24 cellular contexts compared by ENCODE assay signal in the genomic region with DNA sequence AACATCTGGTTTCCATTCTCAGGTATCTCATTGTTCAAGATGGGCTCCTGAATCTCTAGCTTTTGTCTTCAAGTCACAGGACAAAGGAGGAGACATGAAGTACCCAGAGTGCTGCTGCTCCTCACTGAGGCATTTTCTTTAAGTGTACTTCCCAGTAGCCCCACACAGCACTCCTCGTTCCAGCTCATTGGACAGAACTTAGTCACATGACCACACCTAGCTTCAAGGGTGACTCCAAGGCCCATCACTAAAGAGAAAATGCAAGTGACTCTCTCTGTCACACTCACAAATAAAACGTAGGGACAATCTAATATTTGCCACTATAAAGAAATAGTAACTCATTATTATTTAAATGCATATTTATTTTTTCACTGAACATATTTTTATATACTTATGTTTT. TPM values are rescaled to one million over a fixed set of nuclear protein-coding genes. Genes with fewer than 3 reads are reported as not detected.
"Had no signal": no experiment of that assay in that cellular context is flagged by ENCODE, and none has a peak within 500 bp of the region (broad histone marks: within the 10 kb centered on the region; RNA-seq: fewer than 3 reads in every experiment).

No MANE protein-coding gene starts in this region.

- H3K27me3 ChIP-seq: ovary, suprapubic skin, transverse colon had no signal

- ATAC-seq: activated CD4-positive, CD25-positive, alpha-beta regulatory T cell treated with anti-CD3 and anti-CD28 coated beads, Interleukin-2, amount 50 U/mL, for 24 hours; activated CD8-positive, alpha-beta T cell treated with anti-CD3 and anti-CD28 coated beads, Interleukin-2, amount 10 ng/mL, durations not matched to agents 7 days and 5 days; left ventricle myocardium superior; naive thymus-derived CD4-positive, alpha-beta T cell; psoas muscle; right cardiac atrium; stimulated activated naive CD8-positive, alpha-beta T cell treated with anti-CD3 and anti-CD28 coated beads, Interleukin-15, amount 100 ng/mL, for 72 hours had no signal

- H3K36me3 ChIP-seq: ovary, suprapubic skin, transverse colon had no signal

- H3K4me1 ChIP-seq: psoas muscle, suprapubic skin, transverse colon had no signal

- H3K27ac ChIP-seq: coronary artery, ovary, psoas muscle, suprapubic skin, transverse colon had no signal

- DNase-seq: activated CD4-positive, alpha-beta T cell treated with anti-CD3 and anti-CD28 coated beads, Interleukin-2, amount 10 ng/mL, durations not matched to agents 7 days and 5 days; activated CD8-positive, alpha-beta T cell treated with anti-CD3 and anti-CD28 coated beads, Interleukin-2, amount 10 ng/mL, durations not matched to agents 7 days and 5 days; activated naive CD4-positive, alpha-beta T cell treated with anti-CD3 and anti-CD28 coated beads for 36 hours; activated T-cell treated with anti-CD3 and anti-CD28 coated beads, Interleukin-2, amount 50 U/mL, for 24 hours; aorta; erythroblast; foreskin melanocyte; hypothalamus; left ventricle myocardium superior; naive thymus-derived CD4-positive, alpha-beta T cell; ovary; psoas muscle; right cardiac atrium; stimulated activated CD4-positive, alpha-beta T cell treated with anti-CD3 and anti-CD28 coated beads, Interleukin-2, amount 100 ng/mL, for 48 hours; stimulated activated naive CD8-positive, alpha-beta T cell treated with anti-CD3 and anti-CD28 coated beads, Interleukin-15, amount 100 ng/mL, for 72 hours; T-helper 9 cell; transverse colon had no signal

- H3K9me3 ChIP-seq: ovary, psoas muscle, suprapubic skin, transverse colon had no signal

- H3K4me3 ChIP-seq: coronary artery, ovary, psoas muscle, suprapubic skin, transverse colon had no signal

RNA-seq across cellular contexts. Expression of a gene that starts 58.3 kb away (rescaled TPM):
- total RNA-seq: activated CD4-positive, alpha-beta T cell treated with anti-CD3 and anti-CD28 coated beads, Interleukin-2, amount 10 ng/mL, durations not matched to agents 7 days and 5 days; activated CD8-positive, alpha-beta T cell treated with anti-CD3 and anti-CD28 coated beads, Interleukin-2, amount 10 ng/mL, durations not matched to agents 7 days and 5 days; activated naive CD4-positive, alpha-beta T cell treated with anti-CD3 and anti-CD28 coated beads for 36 hours; activated T-helper 2 cell treated with anti-CD3 and anti-CD28 coated beads, Interferon-gamma antibody, Interleukin-2, Interleukin-4, amounts not matched to agents 10 μg/mL and 5 μg/mL and 100 μg/mL, durations not matched to agents 14 hours and 24 hours and 36 hours; aorta; kidney epithelial cell; left ventricle myocardium superior; mucosa of gallbladder; naive thymus-derived CD4-positive, alpha-beta T cell; ovary; psoas muscle; right cardiac atrium; skeletal muscle tissue; suprapubic skin; transverse colon had no signal
- polyA plus RNA-seq: aorta; naive thymus-derived CD4-positive, alpha-beta T cell; ovary; right cardiac atrium had no signal
